Comparison of ENCODE assay signal across 15 cellular contexts in the genomic region with DNA sequence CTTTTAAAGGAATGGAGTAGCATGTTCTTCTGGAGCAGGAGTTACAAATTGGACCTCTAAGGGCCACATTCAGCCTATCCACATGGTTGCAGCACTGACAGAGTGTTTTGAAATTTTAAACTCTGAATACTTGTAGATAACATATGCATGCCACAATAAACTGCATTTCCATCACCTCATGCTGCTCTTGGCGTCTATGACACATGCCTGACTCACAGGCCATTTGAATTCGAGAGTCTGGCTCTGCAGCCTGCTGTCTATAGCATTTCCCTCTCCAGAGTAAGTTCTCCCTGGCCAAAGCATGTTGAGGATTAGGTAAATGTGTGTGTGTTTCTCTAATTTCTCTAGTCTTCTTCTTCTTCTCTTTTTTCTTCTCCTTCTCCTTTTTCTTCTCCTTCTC. TPM values are rescaled to one million over a fixed set of nuclear protein-coding genes. Genes with fewer than 3 reads are reported as not detected.
DNase-seq lines count a peak whose midpoint lies in the region; ATAC-seq, FAIRE-seq and TF ChIP-seq lines count a peak whose summit lies in the region.
"Had no signal": no experiment of that assay in that cellular context is flagged by ENCODE, and none has a peak within 500 bp of the region (broad histone marks: within the 10 kb centered on the region; RNA-seq: fewer than 3 reads in every experiment).

No MANE protein-coding gene starts in this region.

- no peaks in the 10 kb centered on the region for H3K4me1 Mint-ChIP-seq in activated CD8-positive, alpha-beta T cell treated with anti-CD3 and anti-CD28 coated beads for 36 hours (ENCODE audit: low read depth)
- H3K4me1 Mint-ChIP-seq: activated CD4-positive, alpha-beta memory T cell treated with anti-CD3 and anti-CD28 coated beads, Interleukin-2, amount 10 ng/mL, durations not matched to agents 7 days and 5 days; brain had no signal

- POLR2A ChIA-PET in activated CD8-positive, alpha-beta T cell treated with anti-CD3 and anti-CD28 coated beads for 36 hours (lab: Charles Lee): no interaction called here

- CTCF ChIA-PET in activated CD8-positive, alpha-beta T cell treated with anti-CD3 and anti-CD28 coated beads for 36 hours (lab: Charles Lee): no interaction called here

- no peak overlapping the region for H3K27ac Mint-ChIP-seq in activated CD8-positive, alpha-beta T cell treated with anti-CD3 and anti-CD28 coated beads for 36 hours
- H3K27ac Mint-ChIP-seq: activated CD4-positive, alpha-beta memory T cell treated with anti-CD3 and anti-CD28 coated beads, Interleukin-2, amount 10 ng/mL, durations not matched to agents 7 days and 5 days; brain; nephron progenitor cell had no signal

- TF ChIP-seq CTCF in AG09309 (IDR thresholded peaks at IDR 0.05; ENCODE audit: control insufficient read depth, insufficient read depth, low read depth, low read length, missing control alignments) (no peak), astrocyte of the spinal cord (IDR thresholded peaks at IDR 0.05; ENCODE audit: low read depth, low read length) (no peak)
- TF ChIP-seq CTCF in activated CD8-positive, alpha-beta T cell treated with anti-CD3 and anti-CD28 coated beads for 36 hours (IDR thresholded peaks at IDR 0.05): no peak

- H3K9me3 Mint-ChIP-seq in activated CD8-positive, alpha-beta T cell treated with anti-CD3 and anti-CD28 coated beads for 36 hours: peaks cover 4% of the 10 kb centered on the region
- H3K9me3 Mint-ChIP-seq: nephron progenitor cell had no signal

- ATAC-seq in activated CD4-positive, CD25-positive, alpha-beta regulatory T cell treated with anti-CD3 and anti-CD28 coated beads, Interleukin-2, amount 50 U/mL, for 24 hours: no peak
- ATAC-seq in activated CD8-positive, alpha-beta T cell treated with anti-CD3 and anti-CD28 coated beads for 36 hours: no peak
- ATAC-seq in GM21576 (IDR thresholded peaks at IDR 0.05; ENCODE audit: unreplicated experiment): no peak

- H3K27me3 Mint-ChIP-seq in activated CD8-positive, alpha-beta T cell treated with anti-CD3 and anti-CD28 coated beads for 36 hours: peaks cover 7% of the 10 kb centered on the region
- H3K27me3 Mint-ChIP-seq: activated CD4-positive, alpha-beta memory T cell treated with anti-CD3 and anti-CD28 coated beads, Interleukin-2, amount 10 ng/mL, durations not matched to agents 7 days and 5 days had no signal

- peak; percentile 89 for DNase-seq in AG09309 (ENCODE audit: low read depth)
- peak; percentile 33 for DNase-seq in HTR-8/SVneo (ENCODE audit: insufficient read length, low spot score)
- peak; percentile 96 for DNase-seq in astrocyte of the spinal cord (ENCODE audit: low read depth, low spot score)
- DNase-seq in kidney glomerular epithelial cell (lab: John Stamatoyannopoulos, UW): peak; percentile 51
- no peak for DNase-seq in SK-N-DZ (ENCODE audit: low spot score)
- DNase-seq in activated CD8-positive, alpha-beta T cell treated with anti-CD3 and anti-CD28 coated beads for 36 hours: no peak
- DNase-seq: activated CD4-positive, alpha-beta memory T cell treated with anti-CD3 and anti-CD28 coated beads, Interleukin-2, amount 10 ng/mL, durations not matched to agents 7 days and 5 days; H7; heart right ventricle; NCI-H146; nephron progenitor cell; Right ventricle myocardium superior had no signal

- FAIRE-seq in HTR-8/SVneo (lab: Jason Lieb, UNC): no peak

- no peak overlapping the region for H3K4me3 ChIP-seq in AG09309 (ENCODE audit: control insufficient read depth, low read depth, low read length)
- H3K4me3 ChIP-seq in astrocyte of the spinal cord (ENCODE audit: low read depth, low read length): no peak overlapping the region
- H3K4me3 ChIP-seq: heart right ventricle had no signal

- H3K4me3 Mint-ChIP-seq in activated CD8-positive, alpha-beta T cell treated with anti-CD3 and anti-CD28 coated beads for 36 hours: no peak overlapping the region
- H3K4me3 Mint-ChIP-seq: activated CD4-positive, alpha-beta memory T cell treated with anti-CD3 and anti-CD28 coated beads, Interleukin-2, amount 10 ng/mL, durations not matched to agents 7 days and 5 days; brain; nephron progenitor cell had no signal

- H3K36me3 Mint-ChIP-seq in activated CD8-positive, alpha-beta T cell treated with anti-CD3 and anti-CD28 coated beads for 36 hours (ENCODE audit: low read depth): no peaks in the 10 kb centered on the region
- H3K36me3 Mint-ChIP-seq: brain had no signal

- in situ Hi-C loops in astrocyte of the spinal cord (cut with HindIII; ENCODE audit: low sequenced_read_pairs): no loop called here

- intact Hi-C loops in activated CD8-positive, alpha-beta T cell treated with anti-CD3 and anti-CD28 coated beads for 36 hours (cut with micrococcal nuclease): no loop called here

RNA-seq across cellular contexts. Expression of a gene that starts 28.7 kb away (rescaled TPM):
- polyA plus RNA-seq in SK-N-DZ (2014; cell fraction: cytosol; rRNA removed): not detected in 2 replicates
- not detected in 2 replicates for polyA plus RNA-seq in SK-N-DZ (2014; cell fraction: nucleus; rRNA removed)
- total RNA-seq in activated CD8-positive, alpha-beta T cell treated with anti-CD3 and anti-CD28 coated beads for 36 hours: not detected
- total RNA-seq: activated CD4-positive, alpha-beta memory T cell treated with anti-CD3 and anti-CD28 coated beads, Interleukin-2, amount 10 ng/mL, durations not matched to agents 7 days and 5 days had no signal

Comparison
In these comparisons a context has a peak if more than half of its experiments do, and no peak if none do; other contexts are left out.
1. DNase-seq: peak in AG09309 (single experiment), HTR-8/SVneo (single experiment), astrocyte of the spinal cord (single experiment) and kidney glomerular epithelial cell (single experiment); none in SK-N-DZ (single experiment) and activated CD8-positive, alpha-beta T cell treated with anti-CD3 and anti-CD28 coated beads for 36 hours (single experiment).